In the genomic region with DNA sequence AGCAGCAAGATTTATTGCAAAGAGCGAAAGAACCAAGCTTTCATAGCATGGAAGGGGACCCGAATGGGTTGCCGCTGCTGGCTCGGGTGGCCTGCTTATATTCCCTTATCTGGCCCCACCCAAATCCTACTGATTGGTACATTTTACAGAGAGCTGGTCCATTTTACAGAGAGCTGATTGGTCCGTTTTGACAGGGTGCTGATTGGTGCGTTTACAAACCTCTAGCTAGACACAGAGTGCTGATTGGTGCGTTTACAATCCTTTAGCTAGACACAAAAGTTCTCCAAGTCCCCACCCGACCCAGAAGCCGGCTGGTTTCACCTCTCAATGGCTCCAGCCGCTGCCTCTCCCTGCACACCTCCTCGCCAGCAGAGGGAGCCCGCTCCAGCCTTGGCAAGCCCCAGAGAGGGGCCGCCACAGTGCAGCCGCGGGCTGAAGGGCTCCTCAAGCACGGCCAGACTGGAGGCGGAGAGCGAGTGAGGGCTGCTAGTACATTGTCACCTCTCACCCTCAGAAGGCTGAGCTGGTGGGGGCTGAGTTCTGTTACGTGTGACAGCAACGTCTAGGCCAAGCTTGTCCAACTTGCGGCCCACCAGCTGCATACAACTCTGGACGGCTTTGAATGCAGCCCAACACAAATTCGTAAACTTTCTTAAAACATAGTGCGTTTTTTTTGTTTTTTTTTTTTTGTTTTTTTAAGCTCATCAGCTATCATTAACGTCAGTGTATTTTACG, we compare ENCODE assay signal across 9 cellular contexts. TPM values are rescaled to one million over a fixed set of nuclear protein-coding genes. Genes with fewer than 3 reads are reported as not detected.
DNase-seq lines count a peak whose midpoint lies in the region; ATAC-seq and TF ChIP-seq lines count a peak whose summit lies in the region.
"Had no signal": no experiment of that assay in that cellular context is flagged by ENCODE, and none has a peak within 500 bp of the region (broad histone marks: within the 10 kb centered on the region; RNA-seq: fewer than 3 reads in every experiment).

No MANE protein-coding gene starts in this region.

- H3K27me3 ChIP-seq in vagina: no peaks in the 10 kb centered on the region

- H3K36me3 Mint-ChIP-seq in chondrocyte (ENCODE audit: low read depth) (peaks cover 4% of the 10 kb centered on the region), mesothelial cell of epicardium (no peaks in the 10 kb centered on the region)

- peak; percentile 96 for ATAC-seq in HG03354 (IDR thresholded peaks at IDR 0.05; ENCODE audit: poor library complexity, severe bottlenecking, unreplicated experiment)

- no peaks in the 10 kb centered on the region for H3K4me1 ChIP-seq in vagina

- peak; percentile 75 for TF ChIP-seq CTCF in GM13977 (IDR thresholded peaks at IDR 0.05; ENCODE audit: extremely low read depth, insufficient read depth, missing control alignments)
- peak; percentile 58 for TF ChIP-seq CTCF in WI38 (IDR thresholded peaks at IDR 0.05; ENCODE audit: low read depth, low read length)
- peak; percentile 41 for TF ChIP-seq CTCF in chondrocyte (IDR thresholded peaks at IDR 0.05)
- no peak for TF ChIP-seq CTCF in mesothelial cell of epicardium (IDR thresholded peaks at IDR 0.05; ENCODE audit: unreplicated experiment)
- no peak for TF ChIP-seq CTCF in vagina (IDR thresholded peaks at IDR 0.05)

- no peaks in the 10 kb centered on the region for H3K4me1 Mint-ChIP-seq in chondrocyte (ENCODE audit: low read depth)
- H3K4me1 Mint-ChIP-seq in mesothelial cell of epicardium: no peaks in the 10 kb centered on the region

- DNase-seq in GM13977 (ENCODE audit: low spot score) (peak; percentile 26), chondrocyte (ENCODE audit: low spot score) (no peak), mesothelial cell of epicardium (ENCODE audit: low spot score in 2 of 2, unreplicated experiment in 2 of 2) (peak in 1 of 2 experiments; percentile 48), vagina (ENCODE audit: extremely low spot score in 2 of 2) (no peak), SW480 (ENCODE audit: low spot score) (no peak)
- peak; percentile 33 to 50 for DNase-seq in stimulated activated CD8-positive, alpha-beta memory T cell treated with anti-CD3 and anti-CD28 coated beads, Interleukin-7, amount 100 ng/mL, for 48 hours (ENCODE audit: extremely low read depth in 1 of 2, low read depth in 1 of 2)

- H3K27ac Mint-ChIP-seq in chondrocyte (ENCODE audit: unreplicated experiment) (no peak overlapping the region), mesothelial cell of epicardium (no peak overlapping the region)

- H3K4me3 ChIP-seq in WI38 (ENCODE audit: low read depth, low read length) (no peak overlapping the region), vagina (no peak overlapping the region)

- H3K27ac ChIP-seq in vagina: no peak overlapping the region

- H3K4me3 Mint-ChIP-seq in chondrocyte (ENCODE audit: unreplicated experiment) (no peak overlapping the region), mesothelial cell of epicardium (peak overlapping the region; percentile 56)

- intact Hi-C loops in vagina (cut with DNase I): no loop called here

- H3K9me3 ChIP-seq in vagina: no peaks in the 10 kb centered on the region

- TF ChIP-seq POLR2A in vagina (IDR thresholded peaks at IDR 0.05): no peak

- no peaks in the 10 kb centered on the region for H3K36me3 ChIP-seq in vagina

- H3K9me3 Mint-ChIP-seq in chondrocyte (ENCODE audit: low read depth) (peaks cover 5% of the 10 kb centered on the region), mesothelial cell of epicardium (peaks cover 12% of the 10 kb centered on the region)

- H3K27me3 Mint-ChIP-seq in chondrocyte (ENCODE audit: low read depth): peaks cover 33% of the 10 kb centered on the region
- peaks cover 5% of the 10 kb centered on the region for H3K27me3 Mint-ChIP-seq in mesothelial cell of epicardium (ENCODE audit: low read depth)

- in situ Hi-C loops in GM13977 (cut with MboI; ENCODE audit: low pct_unique_long_range_greater_than_20kb, low sequenced_read_pairs, unreplicated experiment): no loop called here

RNA-seq across cellular contexts. Expression of gene PTH, which starts 8.7 kb away (rescaled TPM):
- not detected in 3 replicates for total RNA-seq in chondrocyte
- total RNA-seq in mesothelial cell of epicardium: not detected in 3 replicates
- not detected for total RNA-seq in vagina
- total RNA-seq: T-helper 1 cell treated with Interleukin-12 subunit alpha and Interleukin-12 subunit beta and Interleukin-4 antibody, amounts not matched to agents 30 ng/mL and 1 ng/mL, for 36 hours had no signal

RNA-seq across cellular contexts. Expression of gene BTBD10, which starts 24.1 kb away (rescaled TPM):
- total RNA-seq in chondrocyte (34.2 to 37.3 TPM (median 35.4 TPM) in 3 replicates), mesothelial cell of epicardium (21.8 to 22.6 TPM (median 22.6 TPM) in 3 replicates), vagina (29.2 TPM)

Comparison
In these comparisons a context has a peak if more than half of its experiments do, and no peak if none do; other contexts are left out.
1. DNase-seq: peak in GM13977 (single experiment) and stimulated activated CD8-positive, alpha-beta memory T cell treated with anti-CD3 and anti-CD28 coated beads, Interleukin-7, amount 100 ng/mL, for 48 hours (2 of 2); none in chondrocyte (single experiment), vagina (0 of 2) and SW480 (single experiment).
2. CTCF ChIP-seq: peak in GM13977 (single experiment), WI38 (single experiment) and chondrocyte (single experiment); none in mesothelial cell of epicardium (single experiment) and vagina (0 of 3).